20 cellular contexts compared by ENCODE assay signal in genomic region chr7:29208410-29209250, GRCh38. TPM values are rescaled to one million over a fixed set of nuclear protein-coding genes. Genes with fewer than 3 reads are reported as not detected.
A peak's percentile ranks its signal among the peaks of the same experiment; 100 is the strongest.
DNase-seq lines count a peak whose midpoint lies in the region; ATAC-seq lines count a peak whose summit lies in the region.
"Had no signal": no experiment of that assay in that cellular context is flagged by ENCODE, and none has a peak within 500 bp of the region (broad histone marks: within the 10 kb centered on the region; RNA-seq: fewer than 3 reads in every experiment).

No MANE protein-coding gene starts in this region.

- H3K4me1 ChIP-seq in trophoblast cell (ENCODE audit: control insufficient read depth in 1 of 2, insufficient read depth in 2 of 2, low read length in 2 of 2) = peaks cover 6 to 17% of the 10 kb centered on the region in 2 experiments
- H3K4me1 ChIP-seq: testis had no signal

- no peaks in the 10 kb centered on the region for H3K27me3 ChIP-seq in trophoblast cell (ENCODE audit: insufficient read depth, low read length)
- H3K27me3 ChIP-seq: cardiac muscle cell, neutrophil, testis had no signal

- peaks cover 2% of the 10 kb centered on the region for H3K79me1 ChIP-seq in trophoblast cell (ENCODE audit: low read length)

- no peak overlapping the region for H3K23ac ChIP-seq in trophoblast cell (ENCODE audit: low read length)

- H4K8ac ChIP-seq in trophoblast cell (ENCODE audit: low read depth, low read length) = no peak overlapping the region

- H3K14ac ChIP-seq in trophoblast cell (ENCODE audit: low read length) = no peak overlapping the region

- peak overlapping the region; percentile 39 for H3K4ac ChIP-seq in trophoblast cell (ENCODE audit: low read depth, low read length)

- ATAC-seq in GM21515 (IDR thresholded peaks at IDR 0.05; ENCODE audit: unreplicated experiment) = no peak
- ATAC-seq: left cardiac atrium had no signal

- peak overlapping the region; percentile 19 for H2BK12ac ChIP-seq in trophoblast cell (ENCODE audit: low read length)

- no peak overlapping the region for H2BK5ac ChIP-seq in trophoblast cell (ENCODE audit: low read depth, low read length, poor library complexity)

- H3K27me3 Mint-ChIP-seq in dendritic cell treated with granulocyte-macrophage colony-stimulating factor and Interleukin-4, amounts not matched to agents 40 ng/mL and 50 ng/mL, for 4 days = no peaks in the 10 kb centered on the region

- H3K9me3 Mint-ChIP-seq in dendritic cell treated with granulocyte-macrophage colony-stimulating factor and Interleukin-4, amounts not matched to agents 40 ng/mL and 50 ng/mL, for 4 days = no peaks in the 10 kb centered on the region
- H3K9me3 Mint-ChIP-seq: activated T-helper 2 cell treated with anti-CD3 and anti-CD28 coated beads, Interferon-gamma antibody, Interleukin-2, Interleukin-4, amounts not matched to agents 10 μg/mL and 5 μg/mL and 100 μg/mL, durations not matched to agents 14 hours and 24 hours and 36 hours had no signal

- peaks cover 67% of the 10 kb centered on the region for H3K4me1 Mint-ChIP-seq in dendritic cell treated with granulocyte-macrophage colony-stimulating factor and Interleukin-4, amounts not matched to agents 40 ng/mL and 50 ng/mL, for 4 days (ENCODE audit: low read depth)

- no peak overlapping the region for H2AK5ac ChIP-seq in trophoblast cell (ENCODE audit: low read length)

- DNase-seq in COLO829 (ENCODE audit: low spot score) (peak; percentile 85), HuH-7.5 (ENCODE audit: low spot score) (peak; percentile 27), trophoblast cell (no peak), NCI-H748 treated with DMSO at 0.1 percent for 48 hours (lab: John Stamatoyannopoulos, UW) (no peak), midbrain (lab: John Stamatoyannopoulos, UW) (no peak)
- DNase-seq: activated CD4-positive, alpha-beta T cell treated with anti-CD3 and anti-CD28 coated beads for 1 hour; H7; left cardiac atrium; MM.1S; NCI-H1694; NCI-H345; RPMI8226; stimulated activated CD4-positive, alpha-beta T cell treated with anti-CD3 and anti-CD28 coated beads, Interleukin-12 subunit alpha, Interleukin-12 subunit beta, amount 100 ng/mL, for 4 hours; T1000; testis had no signal

- H3K18ac ChIP-seq in trophoblast cell (ENCODE audit: low read length) = peak overlapping the region; percentile 3

- no CpG with 5 or more reads among the region's 12 CpGs for WGBS in trophoblast cell (ENCODE audit: extremely low coverage, insufficient coverage, insufficient read length)

- no peak overlapping the region for H2BK120ac ChIP-seq in trophoblast cell (ENCODE audit: insufficient read depth, low read length, poor library complexity)

- no peak overlapping the region for H3K27ac ChIP-seq in trophoblast cell (ENCODE audit: low read depth, low read length)
- H3K27ac ChIP-seq: cardiac muscle cell, neutrophil, testis had no signal

- peak overlapping the region; percentile 32 for H3K27ac Mint-ChIP-seq in dendritic cell treated with granulocyte-macrophage colony-stimulating factor and Interleukin-4, amounts not matched to agents 40 ng/mL and 50 ng/mL, for 4 days
- H3K27ac Mint-ChIP-seq: activated T-helper 2 cell treated with anti-CD3 and anti-CD28 coated beads, Interferon-gamma antibody, Interleukin-2, Interleukin-4, amounts not matched to agents 10 μg/mL and 5 μg/mL and 100 μg/mL, durations not matched to agents 14 hours and 24 hours and 36 hours had no signal

- no peak overlapping the region for H3K4me3 Mint-ChIP-seq in dendritic cell treated with granulocyte-macrophage colony-stimulating factor and Interleukin-4, amounts not matched to agents 40 ng/mL and 50 ng/mL, for 4 days

- H3K9ac ChIP-seq in trophoblast cell (ENCODE audit: low read length) = no peak overlapping the region

- H3K4me2 ChIP-seq in trophoblast cell (ENCODE audit: low read length) = no peak overlapping the region

- peaks cover 0 to 8% of the 10 kb centered on the region in 2 experiments for H3K36me3 ChIP-seq in trophoblast cell (ENCODE audit: control insufficient read depth in 1 of 2, insufficient read depth in 2 of 2, low read length in 2 of 2)
- H3K36me3 ChIP-seq: cardiac muscle cell, neutrophil had no signal

- H3K4me3 ChIP-seq in trophoblast cell (ENCODE audit: low read depth, low read length) = no peak overlapping the region
- H3K4me3 ChIP-seq: cardiac muscle cell, testis had no signal

- H3K36me3 Mint-ChIP-seq in dendritic cell treated with granulocyte-macrophage colony-stimulating factor and Interleukin-4, amounts not matched to agents 40 ng/mL and 50 ng/mL, for 4 days (ENCODE audit: low read depth) = peaks cover 64% of the 10 kb centered on the region

- H3K9me3 ChIP-seq in trophoblast cell (ENCODE audit: insufficient read depth, low read depth, low read length) = no peaks in the 10 kb centered on the region
- H3K9me3 ChIP-seq: neutrophil, testis had no signal

- intact Hi-C loops in dendritic cell treated with granulocyte-macrophage colony-stimulating factor and Interleukin-4, amounts not matched to agents 40 ng/mL and 50 ng/mL, for 4 days (cut with micrococcal nuclease) = no loop called here

- H4K12ac ChIP-seq in trophoblast cell (ENCODE audit: low read depth, low read length) = no peak overlapping the region

- no peak overlapping the region for H4K91ac ChIP-seq in trophoblast cell (ENCODE audit: low read depth, low read length)

- no peak overlapping the region for H2AFZ ChIP-seq in trophoblast cell (ENCODE audit: insufficient read depth, low read length, poor library complexity)

- H3K79me2 ChIP-seq in trophoblast cell (ENCODE audit: control insufficient read depth, insufficient read depth, low read length, poor library complexity) = peaks cover 4% of the 10 kb centered on the region

RNA-seq across cellular contexts. Expression of gene CHN2, which starts 14.1 kb away (rescaled TPM):
- polyA plus RNA-seq in trophoblast cell (2013) = 39.1 and 39.9 TPM in 2 replicates

Comparison
In these comparisons a context has a peak if more than half of its experiments do, and no peak if none do; other contexts are left out.
1. DNase-seq: peak in COLO829 (single experiment) and HuH-7.5 (single experiment); none in trophoblast cell (0 of 2), NCI-H748 treated with DMSO at 0.1 percent for 48 hours (single experiment) and midbrain (single experiment).